In genomic region chr2:113240150-113240914, GRCh38 we compare ENCODE assay signal across 9 cellular contexts. TPM values are rescaled to one million over a fixed set of nuclear protein-coding genes. Genes with fewer than 3 reads are reported as not detected.
DNase-seq lines count a peak whose midpoint lies in the region; ATAC-seq and TF ChIP-seq lines count a peak whose summit lies in the region.
"Had no signal": no experiment of that assay in that cellular context is flagged by ENCODE, and none has a peak within 500 bp of the region (broad histone marks: within the 10 kb centered on the region; RNA-seq: fewer than 3 reads in every experiment).

No MANE protein-coding gene starts in this region.

- no peak overlapping the region for H3K4me3 ChIP-seq in CD4-positive, CD25-positive, alpha-beta regulatory T cell (ENCODE audit: low read depth, low read length)
- no peak overlapping the region for H3K4me3 ChIP-seq in MM.1S (ENCODE audit: low read length)

- H3K4me2 ChIP-seq in MM.1S (ENCODE audit: low read depth, low read length), result no peak overlapping the region

- H4K20me1 ChIP-seq in MM.1S (ENCODE audit: insufficient read depth, low read length), result no peaks in the 10 kb centered on the region

- no peaks in the 10 kb centered on the region for H3F3A ChIP-seq in MM.1S (ENCODE audit: insufficient read depth, low read length)

- H3K4me1 ChIP-seq in CD4-positive, CD25-positive, alpha-beta regulatory T cell (ENCODE audit: control insufficient read depth, insufficient read depth, low read length, poor library complexity, severe bottlenecking), result no peaks in the 10 kb centered on the region
- H3K4me1 ChIP-seq in MM.1S (ENCODE audit: low read length), result no peaks in the 10 kb centered on the region

- H3K79me2 ChIP-seq in MM.1S (ENCODE audit: low read length), result peaks cover 18% of the 10 kb centered on the region

- no peaks in the 10 kb centered on the region for H3K27me3 ChIP-seq in CD4-positive, CD25-positive, alpha-beta regulatory T cell (ENCODE audit: control insufficient read depth, insufficient read depth, low read length)
- no peaks in the 10 kb centered on the region for H3K27me3 ChIP-seq in MM.1S (replicated peaks; ENCODE audit: insufficient read depth, low read length)

- H3K36me3 Mint-ChIP-seq in CD4-positive, CD25-positive, alpha-beta regulatory T cell, result no peaks in the 10 kb centered on the region
- peaks cover 13 to 14% of the 10 kb centered on the region in 2 donors for H3K36me3 Mint-ChIP-seq in stimulated activated naive B cell treated with anti-CD40 and anti-IgM and Interleukin-4, amounts not matched to agents 10 μg/mL and 1 μg/mL and 100 μg/mL, for 72 hours

- no peak overlapping the region for H3K9ac ChIP-seq in MM.1S (ENCODE audit: low read length)

- no peak overlapping the region for H3K27ac ChIP-seq in CD4-positive, CD25-positive, alpha-beta regulatory T cell (ENCODE audit: insufficient read depth, low read length, poor library complexity, severe bottlenecking)
- no peak overlapping the region for H3K27ac ChIP-seq in MM.1S (ENCODE audit: low read length)
- peak overlapping the region; percentile 31 for H3K27ac ChIP-seq in angular gyrus (ENCODE audit: low read depth, low read length)

- no peaks in the 10 kb centered on the region for H3K9me3 Mint-ChIP-seq in CD4-positive, CD25-positive, alpha-beta regulatory T cell
- no peaks in the 10 kb centered on the region for H3K9me3 Mint-ChIP-seq in stimulated activated naive B cell treated with anti-CD40 and anti-IgM and Interleukin-4, amounts not matched to agents 10 μg/mL and 1 μg/mL and 100 μg/mL, for 72 hours
- H3K9me3 Mint-ChIP-seq: naive B cell had no signal

- peak overlapping the region in 2 of 3 donors; percentile 12 to 88 for H3K27ac Mint-ChIP-seq in CD4-positive, CD25-positive, alpha-beta regulatory T cell
- H3K27ac Mint-ChIP-seq in stimulated activated naive B cell treated with anti-CD40 and anti-IgM and Interleukin-4, amounts not matched to agents 10 μg/mL and 1 μg/mL and 100 μg/mL, for 72 hours, result peak overlapping the region; percentile 70

- DNase-seq in CD4-positive, CD25-positive, alpha-beta regulatory T cell, result no peak
- peak; percentile 27 for DNase-seq in MM.1S
- peak; percentile 94 for DNase-seq in hepatic stellate cell (ENCODE audit: low spot score)
- DNase-seq in stimulated activated naive B cell treated with anti-CD40 and anti-IgM and Interleukin-4, amounts not matched to agents 10 μg/mL and 1 μg/mL and 100 μg/mL, for 72 hours, result no peak
- DNase-seq: naive B cell had no signal

- peaks cover 5% of the 10 kb centered on the region for H3K27me3 Mint-ChIP-seq in CD4-positive, CD25-positive, alpha-beta regulatory T cell
- peaks cover 0 to 6% of the 10 kb centered on the region in 2 donors for H3K27me3 Mint-ChIP-seq in stimulated activated naive B cell treated with anti-CD40 and anti-IgM and Interleukin-4, amounts not matched to agents 10 μg/mL and 1 μg/mL and 100 μg/mL, for 72 hours

- H3K4me3 Mint-ChIP-seq in CD4-positive, CD25-positive, alpha-beta regulatory T cell, result no peak overlapping the region
- peak overlapping the region in 1 of 2 donors; percentile 23 for H3K4me3 Mint-ChIP-seq in stimulated activated naive B cell treated with anti-CD40 and anti-IgM and Interleukin-4, amounts not matched to agents 10 μg/mL and 1 μg/mL and 100 μg/mL, for 72 hours

- ATAC-seq in CD4-positive, CD25-positive, alpha-beta regulatory T cell (ENCODE audit: low read depth in 2 of 2), result no peak
- no peak for ATAC-seq in stimulated activated naive B cell treated with anti-CD40 and anti-IgM and Interleukin-4, amounts not matched to agents 10 μg/mL and 1 μg/mL and 100 μg/mL, for 72 hours (replicated peaks)
- no peak for ATAC-seq in HG03520 (IDR thresholded peaks at IDR 0.05; ENCODE audit: unreplicated experiment)
- no peak for ATAC-seq in HG03457 (IDR thresholded peaks at IDR 0.05; ENCODE audit: unreplicated experiment)
- no peak for ATAC-seq in GM21447 (IDR thresholded peaks at IDR 0.05; ENCODE audit: unreplicated experiment)

- H3K4me1 Mint-ChIP-seq in CD4-positive, CD25-positive, alpha-beta regulatory T cell, result peaks cover 0 to 31% (median 10%) of the 10 kb centered on the region in 4 donors
- H3K4me1 Mint-ChIP-seq in stimulated activated naive B cell treated with anti-CD40 and anti-IgM and Interleukin-4, amounts not matched to agents 10 μg/mL and 1 μg/mL and 100 μg/mL, for 72 hours, result peaks cover 16 to 54% of the 10 kb centered on the region in 2 donors

- H2AFZ ChIP-seq in MM.1S (ENCODE audit: low read length), result no peak overlapping the region

- H3K9me2 ChIP-seq in MM.1S (replicated peaks; ENCODE audit: insufficient read depth, low read length), result no peaks in the 10 kb centered on the region

- TF ChIP-seq CTCF in MM.1S (IDR thresholded peaks at IDR 0.05; ENCODE audit: low read length), result no peak

- no peaks in the 10 kb centered on the region for H3K36me3 ChIP-seq in CD4-positive, CD25-positive, alpha-beta regulatory T cell (ENCODE audit: control insufficient read depth, insufficient read depth, low read length)
- H3K36me3 ChIP-seq in MM.1S (replicated peaks; ENCODE audit: insufficient read depth, low read length), result no peaks in the 10 kb centered on the region

- H3K9me3 ChIP-seq in CD4-positive, CD25-positive, alpha-beta regulatory T cell (ENCODE audit: control insufficient read depth in 2 of 2, low read length in 2 of 2), result no peaks in the 10 kb centered on the region
- no peaks in the 10 kb centered on the region for H3K9me3 ChIP-seq in MM.1S (replicated peaks; ENCODE audit: insufficient read depth, low read length)

RNA-seq across cellular contexts. Expression of gene PAX8, which starts 38.4 kb away (rescaled TPM):
- 1.8 TPM for total RNA-seq in CD4-positive, CD25-positive, alpha-beta regulatory T cell
- polyA plus RNA-seq in CD4-positive, CD25-positive, alpha-beta regulatory T cell, result under 1 TPM in 3 of 4 donors, not detected in 1; 0.24 to 0.52 (median 0.44) TPM

Comparison
In these comparisons a context has a peak if more than half of its experiments do, and no peak if none do; other contexts are left out.
1. DNase-seq: peak in MM.1S (single experiment) and hepatic stellate cell (single experiment); none in CD4-positive, CD25-positive, alpha-beta regulatory T cell (0 of 3) and stimulated activated naive B cell treated with anti-CD40 and anti-IgM and Interleukin-4, amounts not matched to agents 10 μg/mL and 1 μg/mL and 100 μg/mL, for 72 hours (single experiment).